ENCODE assay signal across 16 cellular contexts in genomic region chr2:68245672-68246071, GRCh38. TPM values are rescaled to one million over a fixed set of nuclear protein-coding genes. Genes with fewer than 3 reads are reported as not detected.
A peak's percentile ranks its signal among the peaks of the same experiment; 100 is the strongest.
DNase-seq lines count a peak whose midpoint lies in the region; ATAC-seq and TF ChIP-seq lines count a peak whose summit lies in the region.
"Had no signal": no experiment of that assay in that cellular context is flagged by ENCODE, and none has a peak within 500 bp of the region (broad histone marks: within the 10 kb centered on the region; RNA-seq: fewer than 3 reads in every experiment).

No MANE protein-coding gene starts in this region.

- peaks cover 59% of the 10 kb centered on the region for H3K4me1 ChIP-seq in BLaER1
- H3K4me1 ChIP-seq in HEK293 (ENCODE audit: control insufficient read depth, insufficient read depth, low read length) = peaks cover 40% of the 10 kb centered on the region
- peaks cover 38% of the 10 kb centered on the region for H3K4me1 ChIP-seq in neural progenitor cell
- H3K4me1 ChIP-seq: BE2C had no signal

- H3K27me3 Mint-ChIP-seq in T-helper 17 cell = no peaks in the 10 kb centered on the region
- H3K27me3 Mint-ChIP-seq in neural progenitor cell (ENCODE audit: insufficient read depth, low read depth) = no peaks in the 10 kb centered on the region
- H3K27me3 Mint-ChIP-seq in endothelial cell (ENCODE audit: unreplicated experiment) = peaks cover under 1% of the 10 kb centered on the region
- H3K27me3 Mint-ChIP-seq: IgD-negative memory B cell had no signal

- POLR2A ChIA-PET in HEK293 (lab: Yijun Ruan, JAX) = no interaction called here

- peaks cover 2% of the 10 kb centered on the region for H3F3A ChIP-seq in neural progenitor cell (ENCODE audit: low read depth)

- CTCF ChIA-PET in HEK293 (lab: Yijun Ruan, JAX) = interaction anchor here (0.7 to 2.5 kb wide), 3 partner anchors 49 to 123 kb away, joined by 3 to 26 read pairs (median 9); no protein-coding TSS in a partner anchor

- H3K27ac ChIP-seq in BLaER1 (no peak overlapping the region), HEK293 (ENCODE audit: extremely low read depth, low read depth, low read length) (no peak overlapping the region), neural progenitor cell (peak overlapping the region; percentile 24)

- no peak overlapping the region for H2AFZ ChIP-seq in neural progenitor cell (replicated peaks)

- DNase-seq in T-helper 17 cell (no peak), neural progenitor cell (ENCODE audit: low spot score) (no peak), NCI-H1436 (lab: John Stamatoyannopoulos, UW) (no peak), COR-L47 (lab: John Stamatoyannopoulos, UW) (no peak), endothelial cell (ENCODE audit: low spot score) (no peak)
- DNase-seq in activated CD4-positive, alpha-beta T cell treated with anti-CD3 and anti-CD28 coated beads, Interleukin-2, amount 50 U/mL, for 1 hour = no peak
- DNase-seq: BE2C; CD8-positive, alpha-beta T cell; DMS 273 treated with DMSO at 0.1 percent for 48 hours; H9; KBM-7 had no signal

- no peak overlapping the region for H3K9ac ChIP-seq in BLaER1
- no peak overlapping the region for H3K9ac ChIP-seq in neural progenitor cell

- H3K27ac Mint-ChIP-seq in T-helper 17 cell (no peak overlapping the region), neural progenitor cell (no peak overlapping the region), endothelial cell (ENCODE audit: unreplicated experiment) (no peak overlapping the region)
- H3K27ac Mint-ChIP-seq: CD14-positive monocyte; CD8-positive, alpha-beta T cell; H9; IgD-negative memory B cell had no signal

- H3K4me2 ChIP-seq in BLaER1 = peak overlapping the region; percentile 39
- H3K4me2 ChIP-seq in neural progenitor cell = no peak overlapping the region

- TF ChIP-seq CTCF in HEK293 (tag by site-specific recombination; IDR thresholded peaks at IDR 0.05) = no peak
- TF ChIP-seq CTCF in neural progenitor cell (IDR thresholded peaks at IDR 0.05) = no peak
- no peak for TF ChIP-seq CTCF in endothelial cell (IDR thresholded peaks at IDR 0.05; ENCODE audit: unreplicated experiment)

- H3K36me3 ChIP-seq in BLaER1 (peaks cover 43% of the 10 kb centered on the region), HEK293 (ENCODE audit: control insufficient read depth in 2 of 2, insufficient read depth in 1 of 2, low read length in 2 of 2) (peaks cover 0 to 3% of the 10 kb centered on the region in 2 experiments; a peak in 1 of 3 replicates), neural progenitor cell (no peaks in the 10 kb centered on the region)

- peaks cover 100% of the 10 kb centered on the region for H3K79me2 ChIP-seq in neural progenitor cell (ENCODE audit: low read depth)

- no peaks in the 10 kb centered on the region for H3K9me3 Mint-ChIP-seq in neural progenitor cell
- no peaks in the 10 kb centered on the region for H3K9me3 Mint-ChIP-seq in endothelial cell (ENCODE audit: unreplicated experiment)
- H3K9me3 Mint-ChIP-seq: CD14-positive monocyte; CD8-positive, alpha-beta T cell; H9; IgD-negative memory B cell had no signal

- H3K9me3 ChIP-seq in BLaER1 = no peaks in the 10 kb centered on the region
- no peaks in the 10 kb centered on the region for H3K9me3 ChIP-seq in HEK293 (ENCODE audit: control insufficient read depth, insufficient read depth, low read depth, low read length)
- no peaks in the 10 kb centered on the region for H3K9me3 ChIP-seq in T-helper 17 cell (ENCODE audit: control insufficient read depth, low read length, poor library complexity, severe bottlenecking)
- H3K9me3 ChIP-seq in neural progenitor cell (ENCODE audit: low read depth) = no peaks in the 10 kb centered on the region
- H3K9me3 ChIP-seq: BE2C had no signal

- no peak overlapping the region for H3K4me3 ChIP-seq in BLaER1
- no peak overlapping the region for H3K4me3 ChIP-seq in HEK293 (ENCODE audit: low read depth, low read length)
- no peak overlapping the region for H3K4me3 ChIP-seq in neural progenitor cell

- H3K27me3 ChIP-seq in BLaER1 = no peaks in the 10 kb centered on the region
- H3K27me3 ChIP-seq in neural progenitor cell = no peaks in the 10 kb centered on the region
- H3K27me3 ChIP-seq: BE2C had no signal

- peaks cover 100% of the 10 kb centered on the region for H4K20me1 ChIP-seq in BLaER1
- peaks cover 100% of the 10 kb centered on the region for H4K20me1 ChIP-seq in neural progenitor cell (ENCODE audit: low read depth)

- H3K4me1 Mint-ChIP-seq in T-helper 17 cell (peaks cover 26% of the 10 kb centered on the region), neural progenitor cell (peaks cover 8% of the 10 kb centered on the region), endothelial cell (ENCODE audit: unreplicated experiment) (peaks cover 6% of the 10 kb centered on the region)

- ATAC-seq in T-helper 17 cell = peak; percentile 74
- ATAC-seq: CD8-positive, alpha-beta T cell; HepG2 had no signal

- no peaks in the 10 kb centered on the region for H3K36me3 Mint-ChIP-seq in T-helper 17 cell (ENCODE audit: low read depth)
- peaks cover under 1% of the 10 kb centered on the region for H3K36me3 Mint-ChIP-seq in neural progenitor cell
- no peaks in the 10 kb centered on the region for H3K36me3 Mint-ChIP-seq in endothelial cell (ENCODE audit: low read depth, unreplicated experiment)
- H3K36me3 Mint-ChIP-seq: IgD-negative memory B cell had no signal

- H3K4me3 Mint-ChIP-seq in T-helper 17 cell (no peak overlapping the region), neural progenitor cell (no peak overlapping the region), endothelial cell (ENCODE audit: unreplicated experiment) (no peak overlapping the region)
- H3K4me3 Mint-ChIP-seq: CD14-positive monocyte; CD8-positive, alpha-beta T cell; H9; IgD-negative memory B cell had no signal

TF ChIP-seq in HEK293, 187 proteins besides CTCF, POLR2A, EP300 and RAD21:
- TF ChIP-seq ZNF366 (tag by site-specific recombination; conservative IDR thresholded peaks at IDR 0.05) = 0 out of 2 replicates have a peak, but pooled peaks have one; percentile 9
- no peak for TF ChIP-seq ZFP37 (tag by site-specific recombination; IDR thresholded peaks at IDR 0.05)
- TF ChIP-seq ZNF768 (tag by site-specific recombination; IDR thresholded peaks at IDR 0.05) = no peak
- no peak for TF ChIP-seq ZNF558 (tag by site-specific recombination; IDR thresholded peaks at IDR 0.05)

RNA-seq across cellular contexts. Expression of gene PPP3R1, which starts 6.7 kb away (rescaled TPM):
- total RNA-seq in T-helper 17 cell (10 to 100 TPM; 60.3 to 83.9 TPM), neural progenitor cell (ENCODE audit: low replicate concordance) (29.1 and 41.4 TPM in 2 replicates), endothelial cell (ENCODE audit: unreplicated experiment) (65.7 TPM)
